ENCODE assay signal across 7 cellular contexts in genomic region chr7:17966706-17967105, GRCh38.
"Had no signal": no experiment of that assay in that cellular context is flagged by ENCODE, and none has a peak within 500 bp of the region (broad histone marks: within the 10 kb centered on the region; RNA-seq: fewer than 3 reads in every experiment).

No MANE protein-coding gene starts in this region.

- H3K4me1 Mint-ChIP-seq: IgD-negative memory B cell had no signal

- H3K9me3 Mint-ChIP-seq: IgD-negative memory B cell had no signal

- DNase-seq: IMR-90, KBM-7, KG1 had no signal

- H3K4me3 ChIP-seq: K562 had no signal

- ATAC-seq: HepG2, K562 had no signal

- H3K36me3 Mint-ChIP-seq: IgD-negative memory B cell had no signal

- H3K27ac Mint-ChIP-seq: IgD-negative memory B cell had no signal

- H3K4me3 Mint-ChIP-seq: IgD-negative memory B cell had no signal

- H3K27ac ChIP-seq: HL-60 had no signal
